In the genomic region with DNA sequence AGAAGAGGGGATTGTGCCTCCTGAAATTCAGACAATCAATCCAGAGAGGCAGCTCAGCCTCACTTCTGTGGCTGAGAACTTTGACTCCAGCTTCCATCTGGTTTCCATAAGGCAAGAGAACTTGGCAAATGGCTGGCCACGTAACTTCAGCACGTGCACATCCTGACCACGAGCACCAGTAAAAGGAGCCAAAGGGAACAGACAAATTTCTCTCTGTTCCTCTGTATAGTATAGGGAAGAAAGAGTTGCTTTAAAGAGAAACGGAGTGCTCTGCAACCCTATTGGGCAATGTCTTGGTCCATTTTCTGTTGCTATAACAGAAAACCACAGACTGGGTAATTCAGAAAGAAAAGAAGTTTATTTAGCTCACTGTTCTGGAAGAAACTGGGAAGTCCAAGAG, we compare ENCODE assay signal across 10 cellular contexts.
A peak's percentile ranks its signal among the peaks of the same experiment; 100 is the strongest.
DNase-seq lines count a peak whose midpoint lies in the region; ATAC-seq and TF ChIP-seq lines count a peak whose summit lies in the region.
"Had no signal": no experiment of that assay in that cellular context is flagged by ENCODE, and none has a peak within 500 bp of the region (broad histone marks: within the 10 kb centered on the region; RNA-seq: fewer than 3 reads in every experiment).

No MANE protein-coding gene starts in this region.

- H3K27ac ChIP-seq in foreskin keratinocyte, result peak overlapping the region; percentile 64
- H3K27ac ChIP-seq in RWPE1, result no peak overlapping the region

- no peaks in the 10 kb centered on the region for H3K27me3 ChIP-seq in foreskin keratinocyte

- peaks cover 27% of the 10 kb centered on the region for H3K4me1 ChIP-seq in foreskin keratinocyte

- POLR2A ChIA-PET in RWPE1 (lab: Yijun Ruan, JAX; ENCODE audit: low non-redundant PET), result no interaction called here

- TF ChIP-seq CTCF in foreskin keratinocyte (conservative IDR thresholded peaks at IDR 0.05) (no peak), RWPE1 (conservative IDR thresholded peaks at IDR 0.05; ENCODE audit: low read depth) (no peak)

- ATAC-seq in foreskin keratinocyte, result no peak
- ATAC-seq in HG03025 (IDR thresholded peaks at IDR 0.05; ENCODE audit: low FRiP score, unreplicated experiment), result no peak
- ATAC-seq in HG03108 (IDR thresholded peaks at IDR 0.05; ENCODE audit: unreplicated experiment), result no peak

- H3K4me3 ChIP-seq in skeletal muscle cell (ENCODE audit: low read depth, low read length), result no peak overlapping the region

- DNase-seq in ELR (ENCODE audit: low read depth), result peak; percentile 10
- peak; percentile 89 for DNase-seq in SIG-M5 treated with dmso at 0.1 percent for 504 hours (lab: John Stamatoyannopoulos, UW; ENCODE audit: unreplicated experiment)
- no peak for DNase-seq in foreskin keratinocyte
- DNase-seq in skeletal muscle cell (ENCODE audit: low read depth), result peak; percentile 82
- no peak for DNase-seq in RWPE1 (ENCODE audit: low spot score)
- DNase-seq in activated CD4-positive, alpha-beta T cell treated with anti-CD3 and anti-CD28 coated beads for 1 hour, result no peak
- DNase-seq: hippocampal formation, NCI-H526 had no signal

- CTCF ChIA-PET in RWPE1 (lab: Yijun Ruan, JAX), result interaction anchor here (0.8 kb wide), 1 partner anchor 884 kb away, joined by 3 read pairs; no protein-coding TSS in a partner anchor

Comparison
In these comparisons a context has a peak if more than half of its experiments do, and no peak if none do; other contexts are left out.
1. DNase-seq: peak in ELR (single experiment), SIG-M5 treated with dmso at 0.1 percent for 504 hours (single experiment) and skeletal muscle cell (single experiment); none in foreskin keratinocyte (0 of 2), RWPE1 (single experiment) and activated CD4-positive, alpha-beta T cell treated with anti-CD3 and anti-CD28 coated beads for 1 hour (single experiment).